In the genomic region with DNA sequence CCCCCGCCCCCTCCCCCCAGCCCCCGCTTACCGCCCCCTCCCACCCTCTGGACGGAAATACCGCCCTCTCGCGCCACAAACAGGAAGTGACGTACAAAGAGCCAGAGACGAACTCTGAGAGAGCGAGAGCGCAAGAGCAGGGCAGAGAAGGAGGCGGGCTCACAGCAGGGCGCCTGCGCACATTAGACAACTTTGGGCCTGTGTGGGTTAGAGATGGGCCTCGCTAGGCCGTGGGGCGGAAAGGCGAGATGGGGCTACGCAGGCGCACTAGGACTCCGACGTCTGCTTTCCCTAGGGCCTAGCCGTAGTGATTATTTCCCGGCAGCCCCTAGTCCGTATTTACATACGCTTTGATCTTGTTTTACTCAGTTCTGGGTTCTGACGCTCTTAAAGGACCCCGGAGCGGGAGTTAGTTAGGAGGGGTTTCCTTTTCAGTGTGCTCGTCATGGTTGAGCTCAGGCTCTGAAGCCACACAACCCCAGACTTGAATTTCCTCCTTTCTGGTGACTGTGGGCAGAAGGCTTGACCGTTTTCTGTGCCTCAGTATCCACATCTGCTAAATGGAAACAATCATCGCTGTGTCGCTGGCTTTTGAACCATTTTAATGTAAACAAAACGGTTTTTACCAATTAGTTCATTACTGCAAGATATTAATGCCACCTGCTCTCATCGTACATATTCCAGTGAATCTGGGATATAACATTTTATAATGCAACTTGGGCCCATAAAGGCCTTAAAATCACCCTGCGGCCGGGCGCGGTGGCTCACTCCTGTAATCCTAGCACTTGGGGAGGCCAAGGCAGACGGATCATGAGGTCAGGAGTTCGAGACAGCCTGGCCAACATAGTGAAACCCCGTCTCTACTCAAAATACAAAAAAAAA, we compare ENCODE assay signal across 1 cellular context.
A peak's percentile ranks its signal among the peaks of the same experiment; 100 is the strongest.
TF ChIP-seq lines count a peak whose summit lies in the region.

No MANE protein-coding gene starts in this region.

TF ChIP-seq in K562, 482 proteins besides CTCF, POLR2A, EP300 and RAD21 (continued from another document and continues in another):
- 0 out of 2 replicates have a peak, but pooled peaks have one; percentile 23 for TF ChIP-seq ETV1 (tag; conservative IDR thresholded peaks at IDR 0.05; ENCODE audit: low read depth)
- TF ChIP-seq, protein P1, sequence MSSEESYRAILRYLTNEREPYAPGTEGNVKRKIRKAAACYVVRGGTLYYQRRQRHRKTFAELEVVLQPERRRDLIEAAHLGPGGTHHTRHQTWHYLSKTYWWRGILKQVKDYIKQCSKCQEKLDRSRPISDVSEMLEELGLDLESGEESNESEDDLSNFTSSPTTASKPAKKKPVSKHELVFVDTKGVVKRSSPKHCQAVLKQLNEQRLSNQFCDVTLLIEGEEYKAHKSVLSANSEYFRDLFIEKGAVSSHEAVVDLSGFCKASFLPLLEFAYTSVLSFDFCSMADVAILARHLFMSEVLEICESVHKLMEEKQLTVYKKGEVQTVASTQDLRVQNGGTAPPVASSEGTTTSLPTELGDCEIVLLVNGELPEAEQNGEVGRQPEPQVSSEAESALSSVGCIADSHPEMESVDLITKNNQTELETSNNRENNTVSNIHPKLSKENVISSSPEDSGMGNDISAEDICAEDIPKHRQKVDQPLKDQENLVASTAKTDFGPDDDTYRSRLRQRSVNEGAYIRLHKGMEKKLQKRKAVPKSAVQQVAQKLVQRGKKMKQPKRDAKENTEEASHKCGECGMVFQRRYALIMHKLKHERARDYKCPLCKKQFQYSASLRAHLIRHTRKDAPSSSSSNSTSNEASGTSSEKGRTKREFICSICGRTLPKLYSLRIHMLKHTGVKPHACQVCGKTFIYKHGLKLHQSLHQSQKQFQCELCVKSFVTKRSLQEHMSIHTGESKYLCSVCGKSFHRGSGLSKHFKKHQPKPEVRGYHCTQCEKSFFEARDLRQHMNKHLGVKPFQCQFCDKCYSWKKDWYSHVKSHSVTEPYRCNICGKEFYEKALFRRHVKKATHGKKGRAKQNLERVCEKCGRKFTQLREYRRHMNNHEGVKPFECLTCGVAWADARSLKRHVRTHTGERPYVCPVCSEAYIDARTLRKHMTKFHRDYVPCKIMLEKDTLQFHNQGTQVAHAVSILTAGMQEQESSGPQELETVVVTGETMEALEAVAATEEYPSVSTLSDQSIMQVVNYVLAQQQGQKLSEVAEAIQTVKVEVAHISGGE (CRISPR knock-in tag; IDR thresholded peaks at IDR 0.05) = peak in 1 of 3 experiments; percentile 55; a peak in 2 of 6 replicates
- TF ChIP-seq, protein P2, sequence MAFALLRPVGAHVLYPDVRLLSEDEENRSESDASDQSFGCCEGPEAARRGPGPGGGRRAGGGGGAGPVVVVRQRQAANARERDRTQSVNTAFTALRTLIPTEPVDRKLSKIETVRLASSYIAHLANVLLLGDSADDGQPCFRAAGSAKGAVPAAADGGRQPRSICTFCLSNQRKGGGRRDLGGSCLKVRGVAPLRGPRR (CRISPR knock-in tag; IDR thresholded peaks at IDR 0.05) = no peak; the same call in 1 of the 2 replicates
- peak; percentile 12; the same call in 1 of the 2 replicates for TF ChIP-seq MYC (IDR thresholded peaks at IDR 0.05; ENCODE audit: low read depth, low read length)
- 0 out of 2 replicates have a peak, but pooled peaks have one; percentile 45 for TF ChIP-seq MYC (CRISPR knock-in tag; IDR thresholded peaks at IDR 0.05; ENCODE audit: borderline replicate concordance, low read depth)
- 0 out of 2 replicates have a peak, but pooled peaks have one; percentile 22 for TF ChIP-seq PYGO2 (tag; IDR thresholded peaks at IDR 0.05)
- peak; percentile 52; the same call in 1 of the 2 replicates for TF ChIP-seq MYBL2 (IDR thresholded peaks at IDR 0.05; ENCODE audit: low read depth)
- no peak for TF ChIP-seq MYBL2 (CRISPR knock-in tag; IDR thresholded peaks at IDR 0.05; ENCODE audit: borderline replicate concordance)
- TF ChIP-seq CEBPB (tag; IDR thresholded peaks at IDR 0.05) = no peak
- no peak for TF ChIP-seq NFE2L1 (tag; IDR thresholded peaks at IDR 0.05; ENCODE audit: borderline replicate concordance, low read depth)
- TF ChIP-seq, protein P3, sequence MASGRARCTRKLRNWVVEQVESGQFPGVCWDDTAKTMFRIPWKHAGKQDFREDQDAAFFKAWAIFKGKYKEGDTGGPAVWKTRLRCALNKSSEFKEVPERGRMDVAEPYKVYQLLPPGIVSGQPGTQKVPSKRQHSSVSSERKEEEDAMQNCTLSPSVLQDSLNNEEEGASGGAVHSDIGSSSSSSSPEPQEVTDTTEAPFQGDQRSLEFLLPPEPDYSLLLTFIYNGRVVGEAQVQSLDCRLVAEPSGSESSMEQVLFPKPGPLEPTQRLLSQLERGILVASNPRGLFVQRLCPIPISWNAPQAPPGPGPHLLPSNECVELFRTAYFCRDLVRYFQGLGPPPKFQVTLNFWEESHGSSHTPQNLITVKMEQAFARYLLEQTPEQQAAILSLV (tag; IDR thresholded peaks at IDR 0.05) = peak; percentile 18; the same call in 1 of the 2 replicates
- TF ChIP-seq FOXK2 (conservative IDR thresholded peaks at IDR 0.05 in 1 of 2, IDR thresholded peaks at IDR 0.05 in 1 of 2; ENCODE audit: low read depth in 2 of 2) = peak; percentile 90 to 98
- no peak for TF ChIP-seq SMARCB1 (IDR thresholded peaks at IDR 0.05; ENCODE audit: insufficient read length, low read depth)
- TF ChIP-seq ZNF197 (CRISPR knock-in tag; IDR thresholded peaks at IDR 0.05; ENCODE audit: low read depth) = peak; percentile 71; the same call in 1 of the 2 replicates
- TF ChIP-seq, protein P4, sequence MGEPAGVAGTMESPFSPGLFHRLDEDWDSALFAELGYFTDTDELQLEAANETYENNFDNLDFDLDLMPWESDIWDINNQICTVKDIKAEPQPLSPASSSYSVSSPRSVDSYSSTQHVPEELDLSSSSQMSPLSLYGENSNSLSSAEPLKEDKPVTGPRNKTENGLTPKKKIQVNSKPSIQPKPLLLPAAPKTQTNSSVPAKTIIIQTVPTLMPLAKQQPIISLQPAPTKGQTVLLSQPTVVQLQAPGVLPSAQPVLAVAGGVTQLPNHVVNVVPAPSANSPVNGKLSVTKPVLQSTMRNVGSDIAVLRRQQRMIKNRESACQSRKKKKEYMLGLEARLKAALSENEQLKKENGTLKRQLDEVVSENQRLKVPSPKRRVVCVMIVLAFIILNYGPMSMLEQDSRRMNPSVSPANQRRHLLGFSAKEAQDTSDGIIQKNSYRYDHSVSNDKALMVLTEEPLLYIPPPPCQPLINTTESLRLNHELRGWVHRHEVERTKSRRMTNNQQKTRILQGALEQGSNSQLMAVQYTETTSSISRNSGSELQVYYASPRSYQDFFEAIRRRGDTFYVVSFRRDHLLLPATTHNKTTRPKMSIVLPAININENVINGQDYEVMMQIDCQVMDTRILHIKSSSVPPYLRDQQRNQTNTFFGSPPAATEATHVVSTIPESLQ (CRISPR knock-in tag; IDR thresholded peaks at IDR 0.05) = 0 out of 2 replicates have a peak, but pooled peaks have one; percentile 43
- TF ChIP-seq ZNF778 (CRISPR knock-in tag; IDR thresholded peaks at IDR 0.05) = no peak
- no peak for TF ChIP-seq MCM7 (IDR thresholded peaks at IDR 0.05)
- no peak for TF ChIP-seq SNRNP70 (optimal IDR thresholded peaks at IDR 0.05; ENCODE audit: low read depth, low read length)
- no peak for TF ChIP-seq FOSL1 (tag; conservative IDR thresholded peaks at IDR 0.05)
- TF ChIP-seq RBM22 (IDR thresholded peaks at IDR 0.05; ENCODE audit: low read depth, low read length, poor library complexity, severe bottlenecking) = no peak
- peak; percentile 83; the same call in 1 of the 2 replicates for TF ChIP-seq GTF2E2 (tag; IDR thresholded peaks at IDR 0.05)
- no peak for TF ChIP-seq BCL6 (CRISPR knock-in tag; IDR thresholded peaks at IDR 0.05)
- TF ChIP-seq, protein P5, sequence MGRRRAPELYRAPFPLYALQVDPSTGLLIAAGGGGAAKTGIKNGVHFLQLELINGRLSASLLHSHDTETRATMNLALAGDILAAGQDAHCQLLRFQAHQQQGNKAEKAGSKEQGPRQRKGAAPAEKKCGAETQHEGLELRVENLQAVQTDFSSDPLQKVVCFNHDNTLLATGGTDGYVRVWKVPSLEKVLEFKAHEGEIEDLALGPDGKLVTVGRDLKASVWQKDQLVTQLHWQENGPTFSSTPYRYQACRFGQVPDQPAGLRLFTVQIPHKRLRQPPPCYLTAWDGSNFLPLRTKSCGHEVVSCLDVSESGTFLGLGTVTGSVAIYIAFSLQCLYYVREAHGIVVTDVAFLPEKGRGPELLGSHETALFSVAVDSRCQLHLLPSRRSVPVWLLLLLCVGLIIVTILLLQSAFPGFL (CRISPR knock-in tag; IDR thresholded peaks at IDR 0.05) = 0 out of 2 replicates have a peak, but pooled peaks have one; percentile 76
- TF ChIP-seq MXI1 (IDR thresholded peaks at IDR 0.05; ENCODE audit: low read depth, low read length) = 0 out of 2 replicates have a peak, but pooled peaks have one; percentile 48
- no peak for TF ChIP-seq SREBF1 (IDR thresholded peaks at IDR 0.05; ENCODE audit: borderline replicate concordance, low read depth, low read length)
- TF ChIP-seq HNRNPL (IDR thresholded peaks at IDR 0.05; ENCODE audit: low read depth, low read length) = no peak
- no peak for TF ChIP-seq ZNF431 (CRISPR knock-in tag; IDR thresholded peaks at IDR 0.05)
- peak; percentile 77 for TF ChIP-seq CREB1 (IDR thresholded peaks at IDR 0.05)
- TF ChIP-seq CREB1 (CRISPR knock-in tag; IDR thresholded peaks at IDR 0.05) = peak; percentile 88
- no peak for TF ChIP-seq ZNF232 (CRISPR knock-in tag; IDR thresholded peaks at IDR 0.05)
- TF ChIP-seq CHD2 (IDR thresholded peaks at IDR 0.05; ENCODE audit: low read depth, low read length) = no peak
- TF ChIP-seq U2AF1 (optimal IDR thresholded peaks at IDR 0.05; ENCODE audit: low read depth, low read length) = no peak
- TF ChIP-seq ZFP36 (IDR thresholded peaks at IDR 0.05; ENCODE audit: low read depth, low read length, partially characterized antibody) = no peak
- TF ChIP-seq TAF15 (IDR thresholded peaks at IDR 0.05; ENCODE audit: low read depth, low read length) = no peak
- peak; percentile 87 for TF ChIP-seq HNRNPLL (IDR thresholded peaks at IDR 0.05; ENCODE audit: low read depth, low read length, poor library complexity, severe bottlenecking)
- TF ChIP-seq, protein P6, sequence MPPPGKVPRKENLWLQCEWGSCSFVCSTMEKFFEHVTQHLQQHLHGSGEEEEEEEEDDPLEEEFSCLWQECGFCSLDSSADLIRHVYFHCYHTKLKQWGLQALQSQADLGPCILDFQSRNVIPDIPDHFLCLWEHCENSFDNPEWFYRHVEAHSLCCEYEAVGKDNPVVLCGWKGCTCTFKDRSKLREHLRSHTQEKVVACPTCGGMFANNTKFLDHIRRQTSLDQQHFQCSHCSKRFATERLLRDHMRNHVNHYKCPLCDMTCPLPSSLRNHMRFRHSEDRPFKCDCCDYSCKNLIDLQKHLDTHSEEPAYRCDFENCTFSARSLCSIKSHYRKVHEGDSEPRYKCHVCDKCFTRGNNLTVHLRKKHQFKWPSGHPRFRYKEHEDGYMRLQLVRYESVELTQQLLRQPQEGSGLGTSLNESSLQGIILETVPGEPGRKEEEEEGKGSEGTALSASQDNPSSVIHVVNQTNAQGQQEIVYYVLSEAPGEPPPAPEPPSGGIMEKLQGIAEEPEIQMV (tag; conservative IDR thresholded peaks at IDR 0.05; ENCODE audit: low read depth) = no peak
- no peak for TF ChIP-seq ZNF780A (CRISPR knock-in tag; IDR thresholded peaks at IDR 0.05)
- no peak for TF ChIP-seq ZNF124 (CRISPR knock-in tag; IDR thresholded peaks at IDR 0.05)
- no peak for TF ChIP-seq ZNF408 (CRISPR knock-in tag; IDR thresholded peaks at IDR 0.05; ENCODE audit: low read depth)
- TF ChIP-seq NFATC3 (IDR thresholded peaks at IDR 0.05) = no peak
- no peak for TF ChIP-seq PCBP2 (IDR thresholded peaks at IDR 0.05; ENCODE audit: low read depth, low read length, poor library complexity, severe bottlenecking)
- no peak for TF ChIP-seq POLR2G (IDR thresholded peaks at IDR 0.05; ENCODE audit: low read depth, low read length)
- TF ChIP-seq ZNF785 (CRISPR knock-in tag; IDR thresholded peaks at IDR 0.05) = no peak
- no peak for TF ChIP-seq RUNX1 (IDR thresholded peaks at IDR 0.05; ENCODE audit: low read depth)
- TF ChIP-seq CEBPG (CRISPR knock-in tag; IDR thresholded peaks at IDR 0.05) = no peak
- no peak for TF ChIP-seq CEBPG (tag; conservative IDR thresholded peaks at IDR 0.05 in 1 of 2, IDR thresholded peaks at IDR 0.05 in 1 of 2)
- no peak for TF ChIP-seq PPARD (CRISPR knock-in tag; IDR thresholded peaks at IDR 0.05)
- TF ChIP-seq EP400 (IDR thresholded peaks at IDR 0.05) = no peak; the same call in 1 of the 2 replicates
- no peak for TF ChIP-seq CSDE1 (IDR thresholded peaks at IDR 0.05)
- no peak for TF ChIP-seq ILF3 (IDR thresholded peaks at IDR 0.05; ENCODE audit: borderline replicate concordance)
- TF ChIP-seq HOXB6 (CRISPR knock-in tag; IDR thresholded peaks at IDR 0.05; ENCODE audit: borderline replicate concordance) = no peak
- no peak for TF ChIP-seq CBX8 (IDR thresholded peaks at IDR 0.05; ENCODE audit: borderline replicate concordance, extremely low read depth, low read depth, low read length, poor library complexity, severe bottlenecking)
- TF ChIP-seq, protein P7, sequence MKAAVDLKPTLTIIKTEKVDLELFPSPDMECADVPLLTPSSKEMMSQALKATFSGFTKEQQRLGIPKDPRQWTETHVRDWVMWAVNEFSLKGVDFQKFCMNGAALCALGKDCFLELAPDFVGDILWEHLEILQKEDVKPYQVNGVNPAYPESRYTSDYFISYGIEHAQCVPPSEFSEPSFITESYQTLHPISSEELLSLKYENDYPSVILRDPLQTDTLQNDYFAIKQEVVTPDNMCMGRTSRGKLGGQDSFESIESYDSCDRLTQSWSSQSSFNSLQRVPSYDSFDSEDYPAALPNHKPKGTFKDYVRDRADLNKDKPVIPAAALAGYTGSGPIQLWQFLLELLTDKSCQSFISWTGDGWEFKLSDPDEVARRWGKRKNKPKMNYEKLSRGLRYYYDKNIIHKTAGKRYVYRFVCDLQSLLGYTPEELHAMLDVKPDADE (conservative IDR thresholded peaks at IDR 0.05; ENCODE audit: control insufficient read depth, low read depth, low read length) = no peak
- TF ChIP-seq, protein P8, sequence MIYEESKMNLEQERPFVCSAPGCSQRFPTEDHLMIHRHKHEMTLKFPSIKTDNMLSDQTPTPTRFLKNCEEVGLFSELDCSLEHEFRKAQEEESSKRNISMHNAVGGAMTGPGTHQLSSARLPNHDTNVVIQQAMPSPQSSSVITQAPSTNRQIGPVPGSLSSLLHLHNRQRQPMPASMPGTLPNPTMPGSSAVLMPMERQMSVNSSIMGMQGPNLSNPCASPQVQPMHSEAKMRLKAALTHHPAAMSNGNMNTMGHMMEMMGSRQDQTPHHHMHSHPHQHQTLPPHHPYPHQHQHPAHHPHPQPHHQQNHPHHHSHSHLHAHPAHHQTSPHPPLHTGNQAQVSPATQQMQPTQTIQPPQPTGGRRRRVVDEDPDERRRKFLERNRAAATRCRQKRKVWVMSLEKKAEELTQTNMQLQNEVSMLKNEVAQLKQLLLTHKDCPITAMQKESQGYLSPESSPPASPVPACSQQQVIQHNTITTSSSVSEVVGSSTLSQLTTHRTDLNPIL (CRISPR knock-in tag; IDR thresholded peaks at IDR 0.05) = no peak
- peak; percentile 98 for TF ChIP-seq NRF1 (conservative IDR thresholded peaks at IDR 0.05 in 1 of 2, IDR thresholded peaks at IDR 0.05 in 1 of 2)
- TF ChIP-seq HDAC6 (IDR thresholded peaks at IDR 0.05; ENCODE audit: low read depth, low read length) = no peak
- no peak for TF ChIP-seq TGIF2 (CRISPR knock-in tag; IDR thresholded peaks at IDR 0.05)
- no peak for TF ChIP-seq RFX7 (CRISPR knock-in tag; IDR thresholded peaks at IDR 0.05)
- peak; percentile 77 for TF ChIP-seq ZNF143 (CRISPR knock-in tag; IDR thresholded peaks at IDR 0.05)
